In genomic region chr11:65108469-65109123, GRCh38 we compare ENCODE assay signal across 20 cellular contexts.
"Had no signal": no experiment of that assay in that cellular context is flagged by ENCODE, and none has a peak within 500 bp of the region (broad histone marks: within the 10 kb centered on the region; RNA-seq: fewer than 3 reads in every experiment).

No MANE protein-coding gene starts in this region.

- H3K36me3 ChIP-seq: ovary had no signal

- H3K9me3 ChIP-seq: ovary, psoas muscle, right atrium auricular region, testis, vagina had no signal

- DNase-seq: activated T-cell treated with anti-CD3 and anti-CD28 coated beads, Interleukin-2, amount 50 U/mL, for 1 hour; aorta; caudate nucleus; effector CD4-positive, alpha-beta T cell; naive thymus-derived CD8-positive, alpha-beta T cell; psoas muscle; stimulated activated CD4-positive, alpha-beta T cell treated with anti-CD3 and anti-CD28 coated beads, Interleukin-2, amount 100 ng/mL, for 24 hours; T-cell; testis; trophoblast cell had no signal

- H3K27ac ChIP-seq: ovary, psoas muscle, right atrium auricular region, testis, vagina had no signal

- FAIRE-seq: keratinocyte, TTC549 had no signal

- ATAC-seq: activated naive CD4-positive, alpha-beta T cell treated with anti-CD3 and anti-CD28 coated beads, Interleukin-2, amount 50 U/mL, for 72 hours; activated T-helper 17 cell treated with anti-CD3 and anti-CD28 coated beads, Interleukin-2, amount 50 U/mL, for 72 hours; left lobe of liver; naive thymus-derived CD8-positive, alpha-beta T cell; psoas muscle; stimulated activated effector memory CD8-positive, alpha-beta T cell treated with anti-CD3 and anti-CD28 coated beads, Interleukin-12 subunit alpha, Interleukin-12 subunit beta, amount 100 ng/mL, for 72 hours; T-cell had no signal

- H3K27me3 ChIP-seq: ovary, right atrium auricular region, testis, vagina had no signal

- H3K4me3 ChIP-seq: ovary, psoas muscle, right atrium auricular region, skin epidermis, testis, vagina had no signal
